Comparison of ENCODE assay signal across 13 cellular contexts in the genomic region with DNA sequence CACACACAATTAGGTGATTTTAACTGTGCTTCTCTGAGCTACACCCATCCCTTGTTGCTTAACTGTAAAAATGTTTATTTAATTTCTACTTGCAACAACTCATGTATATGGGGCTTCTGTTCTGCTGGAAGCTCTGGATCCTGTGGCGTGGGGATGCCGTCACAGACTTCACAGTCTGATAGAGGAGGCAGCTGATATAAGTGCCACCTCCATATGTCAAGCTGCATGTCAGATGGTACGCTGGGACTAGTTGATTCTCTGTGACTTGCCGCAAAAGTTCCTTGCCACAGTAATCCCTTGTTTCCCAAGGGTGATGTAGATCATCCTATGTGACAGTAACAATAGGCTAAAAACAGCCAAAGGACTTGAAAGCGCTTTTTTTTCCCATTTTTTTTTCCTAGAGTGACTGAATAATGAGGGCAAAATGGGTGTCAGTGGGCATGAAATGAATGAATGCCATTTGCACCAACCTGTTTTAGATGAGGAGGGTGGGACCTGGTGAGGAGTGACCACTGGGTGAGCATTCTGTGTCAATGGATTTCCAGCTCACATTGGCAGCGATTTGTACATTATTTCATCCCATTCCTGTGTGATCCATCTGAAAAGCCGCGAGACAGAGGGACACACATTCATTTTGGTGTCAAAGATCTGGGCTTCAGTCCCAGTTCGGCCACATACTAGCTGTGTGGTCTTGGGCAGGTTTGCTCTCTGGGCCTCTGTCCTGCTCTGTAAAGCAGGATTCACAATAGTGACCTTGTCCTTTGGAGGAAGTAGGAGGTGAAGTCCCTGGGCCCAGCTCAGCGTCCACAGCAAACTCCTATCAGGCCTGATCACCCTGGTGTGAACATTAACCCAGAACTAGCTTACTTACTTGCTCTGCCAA.
DNase-seq lines count a peak whose midpoint lies in the region; ATAC-seq, FAIRE-seq and TF ChIP-seq lines count a peak whose summit lies in the region.
"Had no signal": no experiment of that assay in that cellular context is flagged by ENCODE, and none has a peak within 500 bp of the region (broad histone marks: within the 10 kb centered on the region; RNA-seq: fewer than 3 reads in every experiment).

No MANE protein-coding gene starts in this region.

- in situ Hi-C loops in SK-MEL-5 (cut with HindIII; ENCODE audit: low pct_unique_long_range_greater_than_20kb, low sequenced_read_pairs), result no loop called here

- no peak for FAIRE-seq in pancreas (lab: Jason Lieb, UNC)
- FAIRE-seq: H54 had no signal

- no TSS peak for BruUV-seq in Calu3 (replicated peaks; lab: Mats Ljungman, UMichigan)

- H3K36me3 Mint-ChIP-seq in Calu3 (ENCODE audit: insufficient read depth, unreplicated experiment), result peaks cover 9% of the 10 kb centered on the region

- no peaks in the 10 kb centered on the region for H3K9me3 ChIP-seq in pancreas

- H3K27me3 ChIP-seq in pancreas, result no peaks in the 10 kb centered on the region

- CTCF ChIA-PET in Calu3 (lab: Charles Lee), result interaction anchor here (0.7 kb wide), 2 partner anchors 19 to 47 kb away, joined by 3 to 5 read pairs; no protein-coding TSS in a partner anchor

- no peaks in the 10 kb centered on the region for H3K9me3 Mint-ChIP-seq in Calu3 (ENCODE audit: low read depth, unreplicated experiment)
- H3K9me3 Mint-ChIP-seq: activated CD8-positive, alpha-beta T cell treated with anti-CD3 and anti-CD28 coated beads for 36 hours had no signal

- WGBS in pancreas, 2 donors, result 33 to 56% methylated on average over 10 of the region's 10 CpGs

- H3K4me1 ChIP-seq in pancreas, result peaks cover 18 to 28% (median 26%) of the 10 kb centered on the region in 3 donors

- peaks cover 9% of the 10 kb centered on the region for H3K4me1 Mint-ChIP-seq in Calu3 (ENCODE audit: low read depth, unreplicated experiment)

- ATAC-seq in pancreas (peak; percentile 91 to 94 (median 92)), HG02678 (IDR thresholded peaks at IDR 0.05; ENCODE audit: unreplicated experiment) (no peak)
- ATAC-seq: activated CD8-positive, alpha-beta T cell treated with anti-CD3 and anti-CD28 coated beads for 36 hours had no signal

- no peaks in the 10 kb centered on the region for H3K36me3 ChIP-seq in pancreas

- no peak overlapping the region for H3K4me3 ChIP-seq in pancreas

- DNase-seq in Calu3, result peak; percentile 49
- peak; percentile 45 for DNase-seq in SK-MEL-5 (ENCODE audit: low read depth, low spot score)
- peak; percentile 42 for DNase-seq in hepatic stellate cell (ENCODE audit: low spot score)
- DNase-seq in pancreas, result peak; percentile 59 to 81 (median 70)
- no peak for DNase-seq in NCI-H524 (lab: John Stamatoyannopoulos, UW)
- DNase-seq in NAMALWA (ENCODE audit: low spot score), result no peak
- no peak for DNase-seq in GDM1 (lab: John Stamatoyannopoulos, UW)
- DNase-seq: activated CD8-positive, alpha-beta T cell treated with anti-CD3 and anti-CD28 coated beads for 36 hours; activated gamma-delta T cell; NCI-H2227 treated with DMSO at 0.1 percent for 48 hours; stimulated activated naive CD4-positive, alpha-beta T cell treated with Interleukin-2 at 50 U/mL for 16 hours had no signal

- peak overlapping the region; percentile 60 for H3K27ac Mint-ChIP-seq in Calu3 (ENCODE audit: unreplicated experiment)
- H3K27ac Mint-ChIP-seq: activated CD8-positive, alpha-beta T cell treated with anti-CD3 and anti-CD28 coated beads for 36 hours had no signal

- no peaks in the 10 kb centered on the region for H3K27me3 Mint-ChIP-seq in Calu3 (ENCODE audit: unreplicated experiment)
- H3K27me3 Mint-ChIP-seq: activated CD8-positive, alpha-beta T cell treated with anti-CD3 and anti-CD28 coated beads for 36 hours had no signal

- peak overlapping the region; percentile 36 for H3K4me3 Mint-ChIP-seq in Calu3 (ENCODE audit: low read depth, unreplicated experiment)
- H3K4me3 Mint-ChIP-seq: activated CD8-positive, alpha-beta T cell treated with anti-CD3 and anti-CD28 coated beads for 36 hours had no signal

- intact Hi-C loops in Calu3 (cut with micrococcal nuclease; ENCODE audit: unreplicated experiment) (no loop called here), pancreas (cut with DNase I) (no loop called here)

- H3K27ac ChIP-seq in pancreas, result peak overlapping the region; percentile 8 to 79 (median 46)

- TF ChIP-seq CTCF in Calu3 (IDR thresholded peaks at IDR 0.05; ENCODE audit: unreplicated experiment), result no peak
- no peak for TF ChIP-seq CTCF in pancreas (IDR thresholded peaks at IDR 0.05)

Comparison
In these comparisons a context has a peak if more than half of its experiments do, and no peak if none do; other contexts are left out.
1. DNase-seq: peak in Calu3 (single experiment), SK-MEL-5 (single experiment), hepatic stellate cell (single experiment) and pancreas (6 of 6); none in NCI-H524 (0 of 2), NAMALWA (single experiment) and GDM1 (single experiment).